Comparison of ENCODE assay signal across 1 cellular context in the genomic region with DNA sequence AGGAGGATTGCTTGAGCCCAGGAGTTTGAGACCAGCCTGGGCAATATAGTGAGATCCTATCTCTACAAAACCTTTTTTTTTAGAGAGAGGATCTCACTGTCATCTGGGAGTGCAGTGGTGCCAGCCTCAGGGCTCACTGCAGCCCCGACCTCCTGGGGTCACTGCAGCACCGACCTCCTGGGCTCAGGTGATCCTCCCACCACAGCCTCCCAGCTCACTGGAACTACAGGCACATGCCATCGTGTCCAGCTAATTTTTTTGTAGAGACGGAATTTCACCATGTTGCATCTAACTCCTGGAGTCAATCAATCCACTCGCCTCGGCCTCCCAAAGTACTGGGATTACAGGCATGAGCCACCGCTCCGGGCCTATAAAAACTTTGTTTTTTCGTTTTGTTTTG.
A peak's percentile ranks its signal among the peaks of the same experiment; 100 is the strongest.
TF ChIP-seq lines count a peak whose summit lies in the region.

No MANE protein-coding gene starts in this region.

TF ChIP-seq in WTC11, 78 proteins besides CTCF, POLR2A, EP300 and RAD21:
- TF ChIP-seq ZBTB21 (CRISPR knock-in tag; IDR thresholded peaks at IDR 0.05; ENCODE audit: borderline replicate concordance) = no peak
- TF ChIP-seq NR1H2 (CRISPR knock-in tag; IDR thresholded peaks at IDR 0.05) = no peak
- TF ChIP-seq ZNF121 (CRISPR knock-in tag; IDR thresholded peaks at IDR 0.05) = 0 out of 2 replicates have a peak, but pooled peaks have one; percentile 14
TF ChIP-seq in WTC11: peak in this region for 1.
